16 cellular contexts compared by ENCODE assay signal in genomic region chr7:120091807-120092206, GRCh38.
DNase-seq lines count a peak whose midpoint lies in the region; ATAC-seq and TF ChIP-seq lines count a peak whose summit lies in the region.
"Had no signal": no experiment of that assay in that cellular context is flagged by ENCODE, and none has a peak within 500 bp of the region (broad histone marks: within the 10 kb centered on the region; RNA-seq: fewer than 3 reads in every experiment).

No MANE protein-coding gene starts in this region.

- H3K4me3 ChIP-seq in GM23338 = no peak overlapping the region
- H3K4me3 ChIP-seq: BLaER1 treated with 17β-estradiol and CSF1 and Interleukin-3, amounts not matched to agents 10 nM and 100 nM had no signal

- no peaks in the 10 kb centered on the region for H3K9me3 Mint-ChIP-seq in GM23338
- H3K9me3 Mint-ChIP-seq: H9 had no signal

- ATAC-seq in GM23338 (no peak), left colon (peak; percentile 52), left lobe of liver (no peak)
- ATAC-seq: CD8-positive, alpha-beta T cell had no signal

- H3K79me2 ChIP-seq in GM23338 (replicated peaks; ENCODE audit: insufficient read depth) = no peaks in the 10 kb centered on the region

- H3F3A ChIP-seq in GM23338 (replicated peaks; ENCODE audit: low read depth) = no peaks in the 10 kb centered on the region

- no peaks in the 10 kb centered on the region for H3K36me3 ChIP-seq in GM23338 (ENCODE audit: insufficient read depth)
- H3K36me3 ChIP-seq: BLaER1 treated with 17β-estradiol and CSF1 and Interleukin-3, amounts not matched to agents 10 nM and 100 nM had no signal

- no peaks in the 10 kb centered on the region for H4K20me1 ChIP-seq in GM23338 (replicated peaks; ENCODE audit: insufficient read depth)
- H4K20me1 ChIP-seq: BLaER1 treated with 17β-estradiol and CSF1 and Interleukin-3, amounts not matched to agents 10 nM and 100 nM had no signal

- H3K4me3 Mint-ChIP-seq in GM23338 = no peak overlapping the region
- H3K4me3 Mint-ChIP-seq: B cell; CD8-positive, alpha-beta T cell; H9; IgD-negative memory B cell had no signal

- H3K27me3 Mint-ChIP-seq in GM23338 (ENCODE audit: insufficient read depth, low read depth, poor library complexity) = peaks cover 2% of the 10 kb centered on the region
- H3K27me3 Mint-ChIP-seq: B cell, IgD-negative memory B cell had no signal

- no peaks in the 10 kb centered on the region for H3K4me1 ChIP-seq in GM23338 (ENCODE audit: insufficient read depth)
- H3K4me1 ChIP-seq: BLaER1 treated with 17β-estradiol and CSF1 and Interleukin-3, amounts not matched to agents 10 nM and 100 nM had no signal

- H3K36me3 Mint-ChIP-seq in GM23338 (ENCODE audit: low read depth) = no peaks in the 10 kb centered on the region
- H3K36me3 Mint-ChIP-seq: CD8-positive, alpha-beta T cell; IgD-negative memory B cell had no signal

- no peak for TF ChIP-seq CTCF in GM23338 (conservative IDR thresholded peaks at IDR 0.05; ENCODE audit: low read depth in 2 of 2)

- H3K27ac ChIP-seq in GM23338 (ENCODE audit: low read depth) = no peak overlapping the region
- H3K27ac ChIP-seq: BLaER1 treated with 17β-estradiol and CSF1 and Interleukin-3, amounts not matched to agents 10 nM and 100 nM had no signal

- H3K4me2 ChIP-seq in GM23338 = no peak overlapping the region
- H3K4me2 ChIP-seq: BLaER1 treated with 17β-estradiol and CSF1 and Interleukin-3, amounts not matched to agents 10 nM and 100 nM had no signal

- peak overlapping the region; percentile 15; the same call in 1 of the 2 replicates for H2AFZ ChIP-seq in GM23338

- no peak overlapping the region for H3K27ac Mint-ChIP-seq in GM23338
- H3K27ac Mint-ChIP-seq: B cell; CD8-positive, alpha-beta T cell; H9; IgD-negative memory B cell had no signal

- no peaks in the 10 kb centered on the region for H3K27me3 ChIP-seq in GM23338 (ENCODE audit: insufficient read depth)
- H3K27me3 ChIP-seq: BLaER1 treated with 17β-estradiol and CSF1 and Interleukin-3, amounts not matched to agents 10 nM and 100 nM had no signal

- H3K4me1 Mint-ChIP-seq in GM23338 = no peaks in the 10 kb centered on the region
- H3K4me1 Mint-ChIP-seq: B cell, H9 had no signal

- H3K9me2 ChIP-seq in GM23338 (ENCODE audit: insufficient read depth) = no peaks in the 10 kb centered on the region

- DNase-seq in GM23338 (ENCODE audit: low spot score) (no peak), HuH-7.5 (ENCODE audit: low spot score) (peak; percentile 18), left colon (no peak), left lobe of liver (ENCODE audit: low spot score) (no peak), dedifferentiated amniotic fluid mesenchymal stem cell (ENCODE audit: extremely low spot score) (no peak)
- DNase-seq in activated CD4-positive, alpha-beta T cell treated with anti-CD3 and anti-CD28 coated beads for 48 hours = no peak
- DNase-seq: CD8-positive, alpha-beta T cell; DMS 273 treated with DMSO at 0.1 percent for 48 hours; DMS79; GF-D8; GOT3; H9; KBM-7 had no signal

- intact Hi-C loops in left colon (cut with DNase I, micrococcal nuclease) = no loop called here

TF ChIP-seq in GM23338, 12 proteins besides CTCF, POLR2A, EP300 and RAD21 (continues in another document):
- TF ChIP-seq ZNF331 (CRISPR knock-in tag; IDR thresholded peaks at IDR 0.05; ENCODE audit: low read depth) (no peak), CREB1 (CRISPR knock-in tag; IDR thresholded peaks at IDR 0.05; ENCODE audit: low read depth) (no peak), POLR2AphosphoS5 (IDR thresholded peaks at IDR 0.05; ENCODE audit: low read depth) (no peak), ETS1 (IDR thresholded peaks at IDR 0.05) (no peak), EZH2 (IDR thresholded peaks at IDR 0.05; ENCODE audit: low read depth, unreplicated experiment) (no peak), ZNF114 (CRISPR knock-in tag; IDR thresholded peaks at IDR 0.05) (no peak), NANOG (IDR thresholded peaks at IDR 0.05; ENCODE audit: borderline replicate concordance) (no peak), EZH2phosphoT487 (IDR thresholded peaks at IDR 0.05; ENCODE audit: unreplicated experiment) (no peak)
- TF ChIP-seq, protein P1, sequence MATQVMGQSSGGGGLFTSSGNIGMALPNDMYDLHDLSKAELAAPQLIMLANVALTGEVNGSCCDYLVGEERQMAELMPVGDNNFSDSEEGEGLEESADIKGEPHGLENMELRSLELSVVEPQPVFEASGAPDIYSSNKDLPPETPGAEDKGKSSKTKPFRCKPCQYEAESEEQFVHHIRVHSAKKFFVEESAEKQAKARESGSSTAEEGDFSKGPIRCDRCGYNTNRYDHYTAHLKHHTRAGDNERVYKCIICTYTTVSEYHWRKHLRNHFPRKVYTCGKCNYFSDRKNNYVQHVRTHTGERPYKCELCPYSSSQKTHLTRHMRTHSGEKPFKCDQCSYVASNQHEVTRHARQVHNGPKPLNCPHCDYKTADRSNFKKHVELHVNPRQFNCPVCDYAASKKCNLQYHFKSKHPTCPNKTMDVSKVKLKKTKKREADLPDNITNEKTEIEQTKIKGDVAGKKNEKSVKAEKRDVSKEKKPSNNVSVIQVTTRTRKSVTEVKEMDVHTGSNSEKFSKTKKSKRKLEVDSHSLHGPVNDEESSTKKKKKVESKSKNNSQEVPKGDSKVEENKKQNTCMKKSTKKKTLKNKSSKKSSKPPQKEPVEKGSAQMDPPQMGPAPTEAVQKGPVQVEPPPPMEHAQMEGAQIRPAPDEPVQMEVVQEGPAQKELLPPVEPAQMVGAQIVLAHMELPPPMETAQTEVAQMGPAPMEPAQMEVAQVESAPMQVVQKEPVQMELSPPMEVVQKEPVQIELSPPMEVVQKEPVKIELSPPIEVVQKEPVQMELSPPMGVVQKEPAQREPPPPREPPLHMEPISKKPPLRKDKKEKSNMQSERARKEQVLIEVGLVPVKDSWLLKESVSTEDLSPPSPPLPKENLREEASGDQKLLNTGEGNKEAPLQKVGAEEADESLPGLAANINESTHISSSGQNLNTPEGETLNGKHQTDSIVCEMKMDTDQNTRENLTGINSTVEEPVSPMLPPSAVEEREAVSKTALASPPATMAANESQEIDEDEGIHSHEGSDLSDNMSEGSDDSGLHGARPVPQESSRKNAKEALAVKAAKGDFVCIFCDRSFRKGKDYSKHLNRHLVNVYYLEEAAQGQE (IDR thresholded peaks at IDR 0.05; ENCODE audit: unreplicated experiment) = no peak
